ENCODE assay signal across 23 cellular contexts in the genomic region with DNA sequence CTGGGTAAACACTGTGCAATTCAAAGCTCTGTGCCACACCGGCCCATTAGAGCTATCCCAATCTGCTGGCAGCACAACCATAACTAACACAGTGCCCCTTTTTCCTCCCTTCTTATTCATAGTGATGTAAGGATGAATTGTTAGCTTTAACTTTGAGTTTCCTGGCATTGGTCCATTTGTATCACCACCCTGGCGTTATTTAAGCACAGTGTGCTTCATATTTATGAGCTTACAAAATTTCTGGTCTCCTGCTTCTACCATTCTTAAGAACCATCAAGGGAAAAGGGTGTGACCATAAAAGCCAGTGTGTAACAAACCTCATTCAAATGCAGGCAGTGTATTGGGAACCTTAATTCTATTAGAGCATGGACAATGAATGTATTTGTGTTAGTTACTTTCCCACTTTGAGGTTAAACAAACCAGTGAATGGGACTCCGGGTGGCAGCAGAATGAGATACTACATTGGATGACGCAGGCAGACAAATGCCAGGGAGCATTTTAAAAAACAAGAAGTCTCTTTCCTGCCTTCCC.
A peak's percentile ranks its signal among the peaks of the same experiment; 100 is the strongest.
DNase-seq lines count a peak whose midpoint lies in the region; ATAC-seq, FAIRE-seq and TF ChIP-seq lines count a peak whose summit lies in the region.
"Had no signal": no experiment of that assay in that cellular context is flagged by ENCODE, and none has a peak within 500 bp of the region (broad histone marks: within the 10 kb centered on the region; RNA-seq: fewer than 3 reads in every experiment).

No MANE protein-coding gene starts in this region.

- in situ Hi-C loops in HAP-1 (cut with MboI; ENCODE audit: low sequenced_read_pairs), result no loop called here

- H3K27ac ChIP-seq in vagina, result no peak overlapping the region
- H3K27ac ChIP-seq: C4-2B, sigmoid colon, stomach, VCaP had no signal

- DNase-seq in HAP-1 (ENCODE audit: low spot score in 2 of 2) (peak; percentile 50 to 82), amygdala (lab: John Stamatoyannopoulos, UW) (peak in 46 of 56 donors; percentile 5 to 82 (median 34)), frontal cortex (ENCODE audit: low spot score in 2 of 2) (peak; percentile 22 to 35), pons (ENCODE audit: low spot score) (peak; percentile 97), vagina (ENCODE audit: extremely low spot score in 2 of 2) (no peak)
- DNase-seq in stimulated activated CD8-positive, alpha-beta memory T cell treated with anti-CD3 and anti-CD28 coated beads, Interleukin-4, amount 100 ng/mL, for 48 hours, result no peak
- DNase-seq: activated CD4-positive, alpha-beta T cell treated with anti-CD3 and anti-CD28 coated beads, Interleukin-2, amount 10 ng/mL, durations not matched to agents 24 days and 14 days; activated CD8-positive, alpha-beta memory T cell treated with anti-CD3 and anti-CD28 coated beads, Interleukin-2, amount 10 ng/mL, durations not matched to agents 7 days and 5 days; activated naive CD4-positive, alpha-beta T cell treated with anti-CD3 and anti-CD28 coated beads, Interleukin-2, amount 10 ng/mL, durations not matched to agents 7 days and 5 days; amniotic stem cell; cerebellar nuclear complex; effector CD4-positive, alpha-beta T cell; erythroblast; H7; left ventricle myocardium superior; NCI-H82; sigmoid colon; stomach had no signal

- intact Hi-C loops in vagina (cut with DNase I), result no loop called here

- H3K36me3 ChIP-seq in HAP-1 (replicated peaks) (no peaks in the 10 kb centered on the region), vagina (no peaks in the 10 kb centered on the region)
- H3K36me3 ChIP-seq: sigmoid colon, stomach had no signal

- TF ChIP-seq CTCF in vagina (IDR thresholded peaks at IDR 0.05), result no peak

- H3K9me3 ChIP-seq in HAP-1 (peaks cover 2% of the 10 kb centered on the region; the same call in 1 of the 2 replicates), vagina (no peaks in the 10 kb centered on the region)
- H3K9me3 ChIP-seq: sigmoid colon, stomach had no signal

- TF ChIP-seq POLR2A in vagina (IDR thresholded peaks at IDR 0.05), result no peak

- H3K4me1 ChIP-seq in HAP-1 (peaks cover 34% of the 10 kb centered on the region), vagina (no peaks in the 10 kb centered on the region)
- H3K4me1 ChIP-seq: sigmoid colon, stomach had no signal

- H3K27me3 ChIP-seq in HAP-1 (ENCODE audit: low read depth) (no peaks in the 10 kb centered on the region), vagina (no peaks in the 10 kb centered on the region)
- H3K27me3 ChIP-seq: sigmoid colon, stomach had no signal

- H3K4me3 ChIP-seq in HAP-1 (no peak overlapping the region), vagina (no peak overlapping the region)
- H3K4me3 ChIP-seq: GM12878, sigmoid colon, stomach had no signal

- FAIRE-seq in frontal cortex (lab: Jason Lieb, UNC), result peak; percentile 21
- FAIRE-seq: GM12878, islet of Langerhans had no signal

- ATAC-seq in HG02870 (IDR thresholded peaks at IDR 0.05; ENCODE audit: unreplicated experiment), result no peak
- ATAC-seq: activated CD8-positive, alpha-beta memory T cell treated with anti-CD3 and anti-CD28 coated beads, Interleukin-2, amount 10 ng/mL, durations not matched to agents 7 days and 5 days; GM12878; left ventricle myocardium superior had no signal

Comparison
In these comparisons a context has a peak if more than half of its experiments do, and no peak if none do; other contexts are left out.
1. DNase-seq: peak in HAP-1 (2 of 2), amygdala (46 of 56), frontal cortex (2 of 2) and pons (single experiment); none in stimulated activated CD8-positive, alpha-beta memory T cell treated with anti-CD3 and anti-CD28 coated beads, Interleukin-4, amount 100 ng/mL, for 48 hours (single experiment) and vagina (0 of 2).